ENCODE assay signal across 8 cellular contexts in the genomic region with DNA sequence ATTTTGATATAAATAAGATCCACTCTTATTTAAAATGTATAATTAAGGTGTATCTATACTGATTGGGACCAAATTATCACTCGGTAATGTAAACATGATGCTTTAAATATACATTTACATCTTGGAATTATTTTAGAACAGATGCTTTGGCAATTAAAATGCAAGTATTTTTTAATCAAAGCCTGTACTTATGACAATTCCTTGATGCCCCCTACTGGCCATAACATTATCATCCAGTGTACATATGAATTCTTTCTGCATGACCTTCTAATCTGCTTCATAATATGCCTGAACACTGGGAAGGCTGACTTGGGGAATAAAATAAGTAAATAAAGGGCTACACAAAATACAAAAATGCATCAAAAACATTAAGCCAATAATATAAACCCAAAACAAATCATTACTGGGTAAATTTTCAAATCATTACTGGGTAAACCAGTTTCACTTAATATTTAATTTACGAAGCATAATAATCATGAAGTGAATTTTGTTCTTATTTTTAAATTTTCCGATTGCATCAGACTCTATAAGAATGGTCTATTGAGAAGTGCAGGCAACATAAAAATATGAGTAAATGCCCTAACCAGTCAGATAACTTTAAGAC.
DNase-seq lines count a peak whose midpoint lies in the region; FAIRE-seq and TF ChIP-seq lines count a peak whose summit lies in the region.

No MANE protein-coding gene starts in this region.

- no peak overlapping the region for H3K4me3 Mint-ChIP-seq in nephron progenitor cell

- FAIRE-seq in GM19239 (lab: Jason Lieb, UNC): peak; percentile 33
- no peak for FAIRE-seq in GM12892 (lab: Jason Lieb, UNC)

- no peaks in the 10 kb centered on the region for H3K9me3 ChIP-seq in MG63

- peaks cover 16% of the 10 kb centered on the region for H3K9me3 Mint-ChIP-seq in nephron progenitor cell

- no peaks in the 10 kb centered on the region for H3K4me1 Mint-ChIP-seq in nephron progenitor cell

- no peaks in the 10 kb centered on the region for H3K36me3 ChIP-seq in MG63

- no peak overlapping the region for H3K4me3 ChIP-seq in AG10803 (ENCODE audit: low read length)
- H3K4me3 ChIP-seq in choroid plexus epithelial cell (ENCODE audit: low read depth, low read length): no peak overlapping the region
- H3K4me3 ChIP-seq in MG63: no peak overlapping the region

- no peak overlapping the region for H3K27ac Mint-ChIP-seq in nephron progenitor cell

- TF ChIP-seq POLR2A in GM12892 (IDR thresholded peaks at IDR 0.05; ENCODE audit: low read depth, low read length): no peak

- peak; percentile 65 for TF ChIP-seq CTCF in AG10803 (conservative IDR thresholded peaks at IDR 0.05; ENCODE audit: low read length)
- TF ChIP-seq CTCF in choroid plexus epithelial cell (conservative IDR thresholded peaks at IDR 0.05; ENCODE audit: low read depth, low read length): peak; percentile 66
- TF ChIP-seq CTCF in nephron progenitor cell (IDR thresholded peaks at IDR 0.05): peak; percentile 44

- peak; percentile 69 for DNase-seq in AG10803 (ENCODE audit: low read depth)
- no peak for DNase-seq in GM19239 (ENCODE audit: insufficient read length, low spot score)
- peak; percentile 24 to 74 for DNase-seq in NCI-H524 (lab: John Stamatoyannopoulos, UW)
- peak; percentile 85 for DNase-seq in choroid plexus epithelial cell (ENCODE audit: low read depth)
- no peak for DNase-seq in nephron progenitor cell
- DNase-seq in MG63: no peak
- no peak for DNase-seq in GM12892 (ENCODE audit: insufficient read length)
- no peak for DNase-seq in stimulated activated CD8-positive, alpha-beta memory T cell treated with anti-CD3 and anti-CD28 coated beads, Interleukin-4, amount 100 ng/mL, for 48 hours

- H3K27me3 ChIP-seq in MG63: no peaks in the 10 kb centered on the region; the same call in 1 of the 2 replicates

- H3K27me3 Mint-ChIP-seq in nephron progenitor cell (ENCODE audit: low read depth, poor library complexity): peaks cover 6% of the 10 kb centered on the region

- no peaks in the 10 kb centered on the region for H3K36me3 Mint-ChIP-seq in nephron progenitor cell (ENCODE audit: low read depth)

Comparison
In these comparisons a context has a peak if more than half of its experiments do, and no peak if none do; other contexts are left out.
1. DNase-seq: peak in AG10803 (single experiment), NCI-H524 (2 of 2) and choroid plexus epithelial cell (single experiment); none in GM19239 (single experiment), nephron progenitor cell (single experiment), MG63 (single experiment), GM12892 (single experiment) and stimulated activated CD8-positive, alpha-beta memory T cell treated with anti-CD3 and anti-CD28 coated beads, Interleukin-4, amount 100 ng/mL, for 48 hours (single experiment).
2. Peak in every context shown above with its lines, with median percentiles within 50 percentile points of each other: CTCF ChIP-seq.